9 cellular contexts compared by ENCODE assay signal in the genomic region with DNA sequence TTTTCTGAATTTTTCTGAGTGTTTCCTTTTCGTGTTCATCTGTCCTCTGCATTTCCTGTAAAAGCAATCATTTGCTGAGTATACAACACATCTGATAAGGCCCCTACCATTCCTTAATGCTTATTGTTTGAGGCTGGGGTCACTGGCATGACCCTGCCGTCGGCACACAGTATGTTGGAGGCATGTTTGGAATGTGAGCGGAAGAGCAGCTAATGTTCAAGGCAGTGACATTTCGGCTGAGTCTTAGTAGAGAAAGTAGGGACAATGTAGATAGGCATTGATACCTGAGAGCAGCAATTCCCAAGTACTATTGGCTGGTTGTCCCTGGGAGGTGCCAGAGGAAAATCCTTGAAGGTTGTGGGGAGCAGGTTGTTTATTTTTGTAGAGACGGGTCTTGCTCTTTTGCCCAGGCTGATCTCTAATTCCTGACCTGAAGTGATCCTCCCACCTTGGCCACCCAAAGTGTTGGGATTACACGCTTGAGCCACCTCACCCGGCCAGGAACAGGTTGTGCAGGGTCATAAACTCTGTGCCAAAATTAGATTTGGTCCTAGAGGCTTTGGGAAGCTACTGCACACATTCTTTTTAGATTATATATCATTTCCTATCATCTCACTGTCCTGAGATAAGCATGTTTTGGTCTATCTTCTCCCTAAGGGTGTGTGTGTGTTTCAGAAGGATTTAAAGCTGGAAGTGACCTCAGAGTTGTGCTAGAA. TPM values are rescaled to one million over a fixed set of nuclear protein-coding genes. Genes with fewer than 3 reads are reported as not detected.
DNase-seq lines count a peak whose midpoint lies in the region; ATAC-seq and TF ChIP-seq lines count a peak whose summit lies in the region.
"Had no signal": no experiment of that assay in that cellular context is flagged by ENCODE, and none has a peak within 500 bp of the region (broad histone marks: within the 10 kb centered on the region; RNA-seq: fewer than 3 reads in every experiment).

No MANE protein-coding gene starts in this region.

- intact Hi-C loops in dorsolateral prefrontal cortex (cut with DNase I) (no loop called here), left lung (cut with DNase I) (no loop called here), sigmoid colon (cut with DNase I) (no loop called here)

- ATAC-seq in activated naive CD8-positive, alpha-beta T cell treated with anti-CD3 and anti-CD28 coated beads, Interleukin-2, amount 50 U/mL, for 24 hours, result no peak
- ATAC-seq in left lung (peak; percentile 18), GM21381 (IDR thresholded peaks at IDR 0.05; ENCODE audit: unreplicated experiment) (no peak)

- peaks cover 4 to 32% of the 10 kb centered on the region in 2 donors for H3K4me1 ChIP-seq in left lung
- peaks cover 0 to 63% (median 20%) of the 10 kb centered on the region in 4 donors for H3K4me1 ChIP-seq in tibial nerve
- peaks cover 0 to 44% (median 35%) of the 10 kb centered on the region in 4 donors for H3K4me1 ChIP-seq in sigmoid colon

- H3K27ac ChIP-seq in dorsolateral prefrontal cortex (peak overlapping the region in 52 of 59 donors; percentile 2 to 75 (median 56)), left lung (peak overlapping the region in 1 of 2 donors; percentile 8), tibial nerve (peak overlapping the region in 3 of 4 donors; percentile 27 to 60 (median 45)), sigmoid colon (peak overlapping the region in 1 of 4 donors; percentile 6)

- H3K27me3 ChIP-seq in dorsolateral prefrontal cortex, result no peaks in the 10 kb centered on the region
- H3K27me3 ChIP-seq in left lung, result no peaks in the 10 kb centered on the region
- no peaks in the 10 kb centered on the region for H3K27me3 ChIP-seq in tibial nerve
- no peaks in the 10 kb centered on the region for H3K27me3 ChIP-seq in sigmoid colon

- H3K9me3 ChIP-seq in left lung, result no peaks in the 10 kb centered on the region
- H3K9me3 ChIP-seq in tibial nerve, result no peaks in the 10 kb centered on the region
- no peaks in the 10 kb centered on the region for H3K9me3 ChIP-seq in sigmoid colon

- H3K9me3 Mint-ChIP-seq in activated naive CD8-positive, alpha-beta T cell (ENCODE audit: low read depth), result no peaks in the 10 kb centered on the region
- no peaks in the 10 kb centered on the region for H3K9me3 Mint-ChIP-seq in activated naive CD8-positive, alpha-beta T cell treated with anti-CD3 and anti-CD28 coated beads, Interleukin-2, amount 50 U/mL, for 24 hours

- H3K27ac Mint-ChIP-seq in activated naive CD8-positive, alpha-beta T cell, result peak overlapping the region; percentile 75
- H3K27ac Mint-ChIP-seq in activated naive CD8-positive, alpha-beta T cell treated with anti-CD3 and anti-CD28 coated beads, Interleukin-2, amount 50 U/mL, for 24 hours, result no peak overlapping the region

- no peak for DNase-seq in activated naive CD8-positive, alpha-beta T cell treated with anti-CD3 and anti-CD28 coated beads, Interleukin-2, amount 50 U/mL, for 24 hours
- peak in 2 of 10 donors; percentile 6 to 7 for DNase-seq in dorsolateral prefrontal cortex
- no peak for DNase-seq in left lung
- DNase-seq in tibial nerve (ENCODE audit: low spot score in 2 of 2), result no peak
- DNase-seq in sigmoid colon, result no peak
- no peak for DNase-seq in NCI-H146 (lab: John Stamatoyannopoulos, UW)
- DNase-seq: NCI-H1105 treated with DMSO at 0.1 percent for 48 hours had no signal

- no peak overlapping the region for H3K4me3 Mint-ChIP-seq in activated naive CD8-positive, alpha-beta T cell
- H3K4me3 Mint-ChIP-seq in activated naive CD8-positive, alpha-beta T cell treated with anti-CD3 and anti-CD28 coated beads, Interleukin-2, amount 50 U/mL, for 24 hours, result no peak overlapping the region

- TF ChIP-seq EP300 in tibial nerve (IDR thresholded peaks at IDR 0.05) (no peak), sigmoid colon (IDR thresholded peaks at IDR 0.05) (no peak)

- peaks cover 37% of the 10 kb centered on the region for H3K4me1 Mint-ChIP-seq in activated naive CD8-positive, alpha-beta T cell (ENCODE audit: low read depth)
- H3K4me1 Mint-ChIP-seq in activated naive CD8-positive, alpha-beta T cell treated with anti-CD3 and anti-CD28 coated beads, Interleukin-2, amount 50 U/mL, for 24 hours, result peaks cover 11% of the 10 kb centered on the region

- no peaks in the 10 kb centered on the region for H3K27me3 Mint-ChIP-seq in activated naive CD8-positive, alpha-beta T cell
- no peaks in the 10 kb centered on the region for H3K27me3 Mint-ChIP-seq in activated naive CD8-positive, alpha-beta T cell treated with anti-CD3 and anti-CD28 coated beads, Interleukin-2, amount 50 U/mL, for 24 hours

- TF ChIP-seq POLR2A in tibial nerve (IDR thresholded peaks at IDR 0.05) (no peak), sigmoid colon (IDR thresholded peaks at IDR 0.05) (no peak)

- no peaks in the 10 kb centered on the region for H3K36me3 Mint-ChIP-seq in activated naive CD8-positive, alpha-beta T cell
- H3K36me3 Mint-ChIP-seq in activated naive CD8-positive, alpha-beta T cell treated with anti-CD3 and anti-CD28 coated beads, Interleukin-2, amount 50 U/mL, for 24 hours (ENCODE audit: low read depth), result peaks cover 15% of the 10 kb centered on the region

- H3K4me3 ChIP-seq in dorsolateral prefrontal cortex (no peak overlapping the region), left lung (no peak overlapping the region), tibial nerve (no peak overlapping the region), sigmoid colon (no peak overlapping the region)

- WGBS in tibial nerve, 2 donors, result 23 to 24% methylated on average over 8 of the region's 8 CpGs
- 53 to 71% methylated on average over 8 of the region's 8 CpGs for WGBS in sigmoid colon, 2 donors

- peaks cover 0 to 26% of the 10 kb centered on the region in 2 donors for H3K36me3 ChIP-seq in left lung
- peaks cover 0 to 13% (median 0%) of the 10 kb centered on the region in 3 donors for H3K36me3 ChIP-seq in tibial nerve
- peaks cover 0 to 33% (median 4%) of the 10 kb centered on the region in 4 donors for H3K36me3 ChIP-seq in sigmoid colon

- TF ChIP-seq CTCF in dorsolateral prefrontal cortex (IDR thresholded peaks at IDR 0.05 in 54 of 56, conservative IDR thresholded peaks at IDR 0.05 in 2 of 56; ENCODE audit: low read depth in 1 of 56, partially characterized antibody in 56 of 56) (no peak), left lung (IDR thresholded peaks at IDR 0.05) (no peak), tibial nerve (IDR thresholded peaks at IDR 0.05) (no peak), sigmoid colon (IDR thresholded peaks at IDR 0.05) (no peak)

RNA-seq across cellular contexts. Expression of a gene that starts 13.5 kb away (rescaled TPM):
- total RNA-seq in dorsolateral prefrontal cortex, result 10 to 100 TPM; 40.8 to 75.9 (median 53.6) TPM
- total RNA-seq in left lung, result 10 to 100 TPM; 42.1 to 53.5 TPM
- total RNA-seq in tibial nerve, result 100 to 1,000 TPM in 2 of 4 donors, 10 to 100 TPM in 2; 30.8 to 277 (median 90.7) TPM
- 10 to 100 TPM; 11.0 to 26.9 (median 14.7) TPM for total RNA-seq in sigmoid colon
- 10 to 100 TPM in 2 of 3 donors, 1 to 10 TPM in 1; 7.8 to 23.1 (median 10.2) TPM for polyA plus RNA-seq in sigmoid colon
